Comparison of ENCODE assay signal across 8 cellular contexts in genomic region chr7:18356195-18356645, GRCh38.
DNase-seq lines count a peak whose midpoint lies in the region; ATAC-seq and TF ChIP-seq lines count a peak whose summit lies in the region.

No MANE protein-coding gene starts in this region.

- H3K9ac ChIP-seq in GM23248 = no peak overlapping the region

- no peak for TF ChIP-seq POLR2A in thyroid gland (IDR thresholded peaks at IDR 0.05)

- no peak for ATAC-seq in HG02938 (IDR thresholded peaks at IDR 0.05; ENCODE audit: unreplicated experiment)

- H3K9me2 ChIP-seq in GM23248 (ENCODE audit: insufficient read depth) = no peaks in the 10 kb centered on the region

- DNase-seq in DMS153 treated with DMSO at 0.1 percent for 48 hours (lab: John Stamatoyannopoulos, UW; ENCODE audit: unreplicated experiment) (peak; percentile 51), GM23248 (peak; percentile 56), NCI-H774 (lab: John Stamatoyannopoulos, UW) (peak; percentile 15), brain microvascular endothelial cell (no peak), inferior parietal cortex (ENCODE audit: extremely low spot score) (peak; percentile 64), thyroid gland (no peak), MG63 (no peak)

- peak overlapping the region; percentile 67 for H3K4me2 ChIP-seq in GM23248 (ENCODE audit: unreplicated experiment)

- peak overlapping the region; percentile 74 for H2AFZ ChIP-seq in GM23248

- intact Hi-C loops in thyroid gland (cut with DNase I) = no loop called here

- H3K4me3 ChIP-seq in GM23248 (peak overlapping the region; percentile 38; the same call in 1 of the 2 replicates), brain microvascular endothelial cell (ENCODE audit: low read depth, low read length) (no peak overlapping the region), thyroid gland (replicated peaks in 1 of 3) (no peak overlapping the region), MG63 (no peak overlapping the region)

- H3K36me3 ChIP-seq in GM23248 (ENCODE audit: low read depth) (no peaks in the 10 kb centered on the region), brain microvascular endothelial cell (replicated peaks) (no peaks in the 10 kb centered on the region), thyroid gland (no peaks in the 10 kb centered on the region), MG63 (no peaks in the 10 kb centered on the region)

- in situ Hi-C loops in GM23248 (cut with MboI) (loop anchor here (10.0 to 25.0 kb wide), 5 partner anchors 209 to 1306 kb away; partner anchors contain the start of gene TWIST1), brain microvascular endothelial cell (cut with HindIII; ENCODE audit: low pct_ligation_motif_present, low sequenced_read_pairs) (no loop called here)

- H3K79me2 ChIP-seq in GM23248 (ENCODE audit: insufficient read depth) = no peaks in the 10 kb centered on the region

- no peaks in the 10 kb centered on the region for H3F3A ChIP-seq in GM23248 (ENCODE audit: insufficient read depth)

- WGBS in GM23248 (ENCODE audit: low coverage in 1 of 2, low lambda C conversion rate in 2 of 2, missing lambda C conversion rate in 2 of 2), 2 experiments = 0 to 3% methylated on average over 4 of the region's 4 CpGs
- WGBS in thyroid gland, 2 donors = 2 to 6% methylated on average over 4 of the region's 4 CpGs

- no peaks in the 10 kb centered on the region for H3K27me3 ChIP-seq in GM23248 (replicated peaks; ENCODE audit: insufficient read depth)
- no peaks in the 10 kb centered on the region for H3K27me3 ChIP-seq in brain microvascular endothelial cell (replicated peaks)
- no peaks in the 10 kb centered on the region for H3K27me3 ChIP-seq in thyroid gland
- no peaks in the 10 kb centered on the region for H3K27me3 ChIP-seq in MG63

- H3K27ac ChIP-seq in GM23248 = no peak overlapping the region
- H3K27ac ChIP-seq in brain microvascular endothelial cell = no peak overlapping the region
- H3K27ac ChIP-seq in thyroid gland = no peak overlapping the region

- no peaks in the 10 kb centered on the region for H3K9me3 ChIP-seq in GM23248 (ENCODE audit: low read depth)
- no peaks in the 10 kb centered on the region for H3K9me3 ChIP-seq in thyroid gland
- no peaks in the 10 kb centered on the region for H3K9me3 ChIP-seq in MG63

- no peaks in the 10 kb centered on the region for H4K20me1 ChIP-seq in GM23248 (ENCODE audit: insufficient read depth)

- peak; percentile 37 for TF ChIP-seq CTCF in brain microvascular endothelial cell (IDR thresholded peaks at IDR 0.05; ENCODE audit: low read depth, low read length, missing control alignments)
- TF ChIP-seq CTCF in thyroid gland (IDR thresholded peaks at IDR 0.05) = peak in 5 of 6 experiments; percentile 37 to 82 (median 55)

- H3K4me1 ChIP-seq in GM23248 (ENCODE audit: insufficient read depth) = peaks cover 11% of the 10 kb centered on the region
- H3K4me1 ChIP-seq in thyroid gland = no peaks in the 10 kb centered on the region

Comparison
In these comparisons a context has a peak if more than half of its experiments do, and no peak if none do; other contexts are left out.
1. DNase-seq: peak in DMS153 treated with DMSO at 0.1 percent for 48 hours (single experiment), GM23248 (single experiment), NCI-H774 (single experiment) and inferior parietal cortex (single experiment); none in brain microvascular endothelial cell (single experiment), thyroid gland (0 of 2) and MG63 (single experiment).